15 cellular contexts compared by ENCODE assay signal in genomic region chr12:2277492-2278153, GRCh38.
DNase-seq lines count a peak whose midpoint lies in the region; ATAC-seq and TF ChIP-seq lines count a peak whose summit lies in the region.
"Had no signal": no experiment of that assay in that cellular context is flagged by ENCODE, and none has a peak within 500 bp of the region (broad histone marks: within the 10 kb centered on the region; RNA-seq: fewer than 3 reads in every experiment).

No MANE protein-coding gene starts in this region.

- H3K4me1 ChIP-seq in heart right ventricle = peaks cover 3 to 64% (median 38%) of the 10 kb centered on the region in 9 donors

- intact Hi-C loops in heart right ventricle (cut with DNase I) = loop anchor here in 3 of 10 donors (5.0 to 10.0 kb wide), 3 partner anchors 215 to 483 kb away; no protein-coding TSS in a partner anchor
- intact Hi-C loops in left cardiac atrium (cut with DNase I) = loop anchor here in 1 of 2 donors (10.0 kb wide), 1 partner anchor 223 kb away; the partner anchor contains the start of gene CACNA1C
- intact Hi-C loops in left ventricle myocardium superior (cut with micrococcal nuclease) = no loop called here

- H3K4me1 Mint-ChIP-seq in stimulated activated effector memory CD8-positive, alpha-beta T cell treated with anti-CD3 and anti-CD28 coated beads, Interleukin-12 subunit alpha, Interleukin-12 subunit beta, amount 100 ng/mL, for 72 hours = no peaks in the 10 kb centered on the region
- H3K4me1 Mint-ChIP-seq: B cell had no signal

- H3K36me3 Mint-ChIP-seq in stimulated activated effector memory CD8-positive, alpha-beta T cell treated with anti-CD3 and anti-CD28 coated beads, Interleukin-12 subunit alpha, Interleukin-12 subunit beta, amount 100 ng/mL, for 72 hours = no peaks in the 10 kb centered on the region

- H3K27ac Mint-ChIP-seq in stimulated activated effector memory CD8-positive, alpha-beta T cell treated with anti-CD3 and anti-CD28 coated beads, Interleukin-12 subunit alpha, Interleukin-12 subunit beta, amount 100 ng/mL, for 72 hours = no peak overlapping the region
- H3K27ac Mint-ChIP-seq: B cell; CD4-positive, alpha-beta T cell; GM23338 had no signal

- H3K4me3 ChIP-seq in heart right ventricle = no peak overlapping the region
- H3K4me3 ChIP-seq: GM23338 had no signal

- no peak for TF ChIP-seq CTCF in heart right ventricle (IDR thresholded peaks at IDR 0.05)

- 70 to 77% methylated on average over 6 of the region's 6 CpGs for WGBS in heart right ventricle, 2 donors

- no peak overlapping the region for H3K4me3 Mint-ChIP-seq in stimulated activated effector memory CD8-positive, alpha-beta T cell treated with anti-CD3 and anti-CD28 coated beads, Interleukin-12 subunit alpha, Interleukin-12 subunit beta, amount 100 ng/mL, for 72 hours
- H3K4me3 Mint-ChIP-seq: B cell; CD4-positive, alpha-beta T cell; GM23338 had no signal

- DNase-seq in heart right ventricle = no peak
- no peak for DNase-seq in left cardiac atrium
- DNase-seq in left ventricle myocardium superior = no peak
- DNase-seq in stimulated activated effector memory CD8-positive, alpha-beta T cell treated with anti-CD3 and anti-CD28 coated beads, Interleukin-12 subunit alpha, Interleukin-12 subunit beta, amount 100 ng/mL, for 72 hours (ENCODE audit: low spot score in 2 of 2) = no peak
- DNase-seq in nucleus accumbens (lab: John Stamatoyannopoulos, UW) = no peak
- no peak for DNase-seq in activated effector memory CD4-positive, alpha-beta T cell treated with anti-CD3 and anti-CD28 coated beads, Interleukin-2, amount 50 U/mL, for 16 hours
- no peak for DNase-seq in cerebellar nuclear complex (lab: John Stamatoyannopoulos, UW)
- DNase-seq: C1 segment of cervical spinal cord; CD4-positive, alpha-beta T cell; DMS79 treated with DMSO at 0.1 percent for 48 hours; EL; H7 had no signal

- H3K9me3 Mint-ChIP-seq in stimulated activated effector memory CD8-positive, alpha-beta T cell treated with anti-CD3 and anti-CD28 coated beads, Interleukin-12 subunit alpha, Interleukin-12 subunit beta, amount 100 ng/mL, for 72 hours = no peaks in the 10 kb centered on the region
- H3K9me3 Mint-ChIP-seq: CD4-positive, alpha-beta T cell; GM23338 had no signal

- H3K27ac ChIP-seq in heart right ventricle = no peak overlapping the region

- H3K36me3 ChIP-seq in heart right ventricle = no peaks in the 10 kb centered on the region

- no peaks in the 10 kb centered on the region for H3K27me3 ChIP-seq in heart right ventricle

- peak in 6 of 8 donors; percentile 23 to 40 (median 33) for ATAC-seq in heart right ventricle
- ATAC-seq in left cardiac atrium = no peak
- ATAC-seq in left ventricle myocardium superior = peak; percentile 26
- peak; percentile 34 for ATAC-seq in stimulated activated effector memory CD8-positive, alpha-beta T cell treated with anti-CD3 and anti-CD28 coated beads, Interleukin-12 subunit alpha, Interleukin-12 subunit beta, amount 100 ng/mL, for 72 hours
- ATAC-seq: GM23338, HepG2 had no signal

- no peaks in the 10 kb centered on the region for H3K9me3 ChIP-seq in heart right ventricle

Comparison
In these comparisons a context has a peak if more than half of its experiments do, and no peak if none do; other contexts are left out.
1. ATAC-seq: peak in heart right ventricle (6 of 8), left ventricle myocardium superior (single experiment) and stimulated activated effector memory CD8-positive, alpha-beta T cell treated with anti-CD3 and anti-CD28 coated beads, Interleukin-12 subunit alpha, Interleukin-12 subunit beta, amount 100 ng/mL, for 72 hours (single experiment); none in left cardiac atrium (0 of 2).